Comparison of ENCODE assay signal across 1 cellular context in genomic region chr2:111995148-111995547, GRCh38.
TF ChIP-seq lines count a peak whose summit lies in the region.

No MANE protein-coding gene starts in this region.

TF ChIP-seq in HepG2, 621 proteins besides CTCF, POLR2A, EP300 and RAD21 (continued from another document and continues in another):
- TF ChIP-seq ZNF142 (CRISPR knock-in tag; IDR thresholded peaks at IDR 0.05) (no peak), ZNF558 (CRISPR knock-in tag; IDR thresholded peaks at IDR 0.05; ENCODE audit: borderline replicate concordance) (no peak), ARID2 (CRISPR knock-in tag; IDR thresholded peaks at IDR 0.05; ENCODE audit: borderline replicate concordance) (peak; percentile 30; the same call in 1 of the 2 replicates), SIN3B (IDR thresholded peaks at IDR 0.05; ENCODE audit: low read length) (no peak), CREM (IDR thresholded peaks at IDR 0.05) (no peak), CREM (CRISPR knock-in tag; IDR thresholded peaks at IDR 0.05) (no peak), PHF8 (CRISPR knock-in tag; IDR thresholded peaks at IDR 0.05) (0 out of 2 replicates have a peak, but pooled peaks have one; percentile 24), U2AF2 (IDR thresholded peaks at IDR 0.05; ENCODE audit: low read depth, low read length) (no peak), PREB (CRISPR knock-in tag; IDR thresholded peaks at IDR 0.05) (no peak), EEA1 (CRISPR knock-in tag; IDR thresholded peaks at IDR 0.05; ENCODE audit: borderline replicate concordance) (no peak), ZMAT3 (CRISPR knock-in tag; conservative IDR thresholded peaks at IDR 0.05) (no peak), XRCC5 (optimal IDR thresholded peaks at IDR 0.05; ENCODE audit: low read length) (peak; percentile 37), FOXA1 (IDR thresholded peaks at IDR 0.05) (no peak), FOXA1 (CRISPR knock-in tag; IDR thresholded peaks at IDR 0.05) (peak; percentile 17; the same call in 1 of the 2 replicates), ZBTB14 (CRISPR knock-in tag; IDR thresholded peaks at IDR 0.05) (no peak), CC2D1A (CRISPR knock-in tag; IDR thresholded peaks at IDR 0.05) (no peak), NFYC (CRISPR knock-in tag; IDR thresholded peaks at IDR 0.05) (no peak), ZNF468 (CRISPR knock-in tag; IDR thresholded peaks at IDR 0.05) (no peak), BORCS8-MEF2B (CRISPR knock-in tag; IDR thresholded peaks at IDR 0.05) (0 out of 2 replicates have a peak, but pooled peaks have one; percentile 37), LCORL (IDR thresholded peaks at IDR 0.05) (no peak), LCORL (CRISPR knock-in tag; IDR thresholded peaks at IDR 0.05) (0 out of 2 replicates have a peak, but pooled peaks have one; percentile 29), CBFB (CRISPR knock-in tag; IDR thresholded peaks at IDR 0.05) (no peak), TEAD3 (CRISPR knock-in tag; optimal IDR thresholded peaks at IDR 0.05; ENCODE audit: borderline replicate concordance) (peak; percentile 84), TBL1XR1 (IDR thresholded peaks at IDR 0.05; ENCODE audit: borderline replicate concordance, low read length, partially characterized antibody) (no peak), NFKB2 (CRISPR knock-in tag; IDR thresholded peaks at IDR 0.05; ENCODE audit: borderline replicate concordance) (no peak), ZNF30 (CRISPR knock-in tag; IDR thresholded peaks at IDR 0.05) (no peak), ZBTB4 (CRISPR knock-in tag; IDR thresholded peaks at IDR 0.05; ENCODE audit: borderline replicate concordance) (no peak), HMGA1 (CRISPR knock-in tag; conservative IDR thresholded peaks at IDR 0.05) (no peak), NFYB (CRISPR knock-in tag; IDR thresholded peaks at IDR 0.05) (no peak), NCOA2 (CRISPR knock-in tag; IDR thresholded peaks at IDR 0.05) (peak; percentile 48; the same call in 1 of the 2 replicates), ZNF589 (CRISPR knock-in tag; conservative IDR thresholded peaks at IDR 0.05) (no peak), JUN (CRISPR knock-in tag; IDR thresholded peaks at IDR 0.05) (no peak), ZGPAT (CRISPR knock-in tag; IDR thresholded peaks at IDR 0.05) (no peak), HNF1A (IDR thresholded peaks at IDR 0.05; ENCODE audit: low read depth) (no peak), HNF1A (CRISPR knock-in tag; IDR thresholded peaks at IDR 0.05; ENCODE audit: borderline replicate concordance) (peak; percentile 37; the same call in 1 of the 2 replicates), SOX6 (IDR thresholded peaks at IDR 0.05) (no peak), SOX6 (CRISPR knock-in tag; IDR thresholded peaks at IDR 0.05) (0 out of 2 replicates have a peak, but pooled peaks have one; percentile 48), TIGD3 (CRISPR knock-in tag; IDR thresholded peaks at IDR 0.05; ENCODE audit: borderline replicate concordance) (no peak), ZNF382 (CRISPR knock-in tag; IDR thresholded peaks at IDR 0.05; ENCODE audit: borderline replicate concordance) (no peak), ZNF143 (CRISPR knock-in tag; IDR thresholded peaks at IDR 0.05) (no peak)
